ENCODE assay signal across 18 cellular contexts in genomic region chr20:8796088-8796665, GRCh38.
DNase-seq lines count a peak whose midpoint lies in the region; ATAC-seq and TF ChIP-seq lines count a peak whose summit lies in the region.
"Had no signal": no experiment of that assay in that cellular context is flagged by ENCODE, and none has a peak within 500 bp of the region (broad histone marks: within the 10 kb centered on the region; RNA-seq: fewer than 3 reads in every experiment).

No MANE protein-coding gene starts in this region.

- no peak for TF ChIP-seq POLR2A in sigmoid colon (IDR thresholded peaks at IDR 0.05)
- no peak for TF ChIP-seq POLR2A in ovary (IDR thresholded peaks at IDR 0.05)

- H3K36me3 ChIP-seq in sigmoid colon (peaks cover 0 to 10% (median 0%) of the 10 kb centered on the region in 4 donors), ovary (no peaks in the 10 kb centered on the region), Karpas-422 (ENCODE audit: insufficient read depth, low read length) (no peaks in the 10 kb centered on the region)
- H3K36me3 ChIP-seq: vagina had no signal

- ATAC-seq in left cardiac atrium = peak; percentile 56 to 60
- ATAC-seq: activated CD8-positive, alpha-beta memory T cell treated with anti-CD3 and anti-CD28 coated beads, Interleukin-2, amount 10 ng/mL, durations not matched to agents 7 days and 5 days; psoas muscle had no signal

- H3K9me3 ChIP-seq in sigmoid colon (no peaks in the 10 kb centered on the region), ovary (no peaks in the 10 kb centered on the region), Karpas-422 (ENCODE audit: low read length) (no peaks in the 10 kb centered on the region)
- H3K9me3 ChIP-seq: psoas muscle, vagina had no signal

- no peaks in the 10 kb centered on the region for H3K9me2 ChIP-seq in Karpas-422 (replicated peaks; ENCODE audit: insufficient read depth, low read length)

- TF ChIP-seq EP300 in sigmoid colon (IDR thresholded peaks at IDR 0.05) = no peak
- TF ChIP-seq EP300 in ovary (IDR thresholded peaks at IDR 0.05) = no peak

- no peak overlapping the region for H3K9ac ChIP-seq in Karpas-422 (ENCODE audit: low read length)

- DNase-seq in GM04503 (ENCODE audit: low read depth) (peak; percentile 34), cardiac fibroblast (ENCODE audit: low read depth in 2 of 2) (peak; percentile 26 to 89), left cardiac atrium (no peak), sigmoid colon (no peak), ovary (no peak), Karpas-422 (no peak), iPS-NIHi7 (ENCODE audit: extremely low spot score) (no peak), RKO (ENCODE audit: low spot score) (no peak)
- DNase-seq: activated CD8-positive, alpha-beta memory T cell treated with anti-CD3 and anti-CD28 coated beads, Interleukin-2, amount 10 ng/mL, durations not matched to agents 7 days and 5 days; activated naive CD8-positive, alpha-beta T cell treated with anti-CD3 and anti-CD28 coated beads for 36 hours; CD4-positive, alpha-beta memory T cell; foreskin melanocyte; NCI-H1105; NCI-H524 treated with DMSO at 0.1 percent for 48 hours; psoas muscle; SW 1271 had no signal

- H3K4me3 ChIP-seq in cardiac fibroblast (replicated peaks in 1 of 2; ENCODE audit: low read depth in 2 of 2, low read length in 2 of 2) = no peak overlapping the region
- no peak overlapping the region for H3K4me3 ChIP-seq in sigmoid colon
- H3K4me3 ChIP-seq in ovary = no peak overlapping the region
- H3K4me3 ChIP-seq in Karpas-422 (ENCODE audit: low read length) = no peak overlapping the region
- H3K4me3 ChIP-seq: coronary artery, psoas muscle, vagina had no signal

- intact Hi-C loops in left cardiac atrium (cut with DNase I) (no loop called here), sigmoid colon (cut with DNase I) (no loop called here), ovary (cut with DNase I) (no loop called here)

- H3K4me1 ChIP-seq in sigmoid colon (peaks cover 0 to 32% (median 21%) of the 10 kb centered on the region in 4 donors), ovary (ENCODE audit: insufficient read depth) (peaks cover 1% of the 10 kb centered on the region), Karpas-422 (ENCODE audit: low read length) (no peaks in the 10 kb centered on the region)
- H3K4me1 ChIP-seq: psoas muscle had no signal

- H3K27ac ChIP-seq in sigmoid colon = peak overlapping the region in 3 of 4 donors; percentile 13 to 39 (median 29)
- H3K27ac ChIP-seq in ovary = no peak overlapping the region
- H3K27ac ChIP-seq in Karpas-422 (ENCODE audit: low read length) = no peak overlapping the region
- H3K27ac ChIP-seq: psoas muscle, vagina had no signal

- H4K20me1 ChIP-seq in Karpas-422 (ENCODE audit: insufficient read depth, low read depth, low read length) = no peaks in the 10 kb centered on the region

- no peak overlapping the region for H2AFZ ChIP-seq in Karpas-422 (ENCODE audit: low read length)

- H3K79me2 ChIP-seq in Karpas-422 (ENCODE audit: low read length) = no peaks in the 10 kb centered on the region

- H3K4me2 ChIP-seq in Karpas-422 (ENCODE audit: low read depth, low read length, poor library complexity, severe bottlenecking) = no peak overlapping the region

- 71 to 75% methylated on average over 5 of the region's 5 CpGs for WGBS in sigmoid colon, 2 donors
- WGBS in ovary, 3 donors = 11 to 12% (median 11%) methylated on average over 5 of the region's 5 CpGs

- H3K27me3 ChIP-seq in sigmoid colon (no peaks in the 10 kb centered on the region), ovary (no peaks in the 10 kb centered on the region), Karpas-422 (ENCODE audit: low read length) (no peaks in the 10 kb centered on the region)
- H3K27me3 ChIP-seq: vagina had no signal

- no peak for TF ChIP-seq CTCF in cardiac fibroblast (IDR thresholded peaks at IDR 0.05; ENCODE audit: low read depth, low read length)
- no peak for TF ChIP-seq CTCF in sigmoid colon (IDR thresholded peaks at IDR 0.05)
- TF ChIP-seq CTCF in ovary (IDR thresholded peaks at IDR 0.05) = no peak

Comparison
In these comparisons a context has a peak if more than half of its experiments do, and no peak if none do; other contexts are left out.
1. DNase-seq: peak in GM04503 (single experiment) and cardiac fibroblast (2 of 2); none in left cardiac atrium (single experiment), sigmoid colon (single experiment), ovary (0 of 5), Karpas-422 (single experiment), iPS-NIHi7 (single experiment) and RKO (single experiment).
2. H3K27ac ChIP-seq: peak in sigmoid colon (3 of 4); none in ovary (0 of 2) and Karpas-422 (single experiment).